ENCODE assay signal across 2 cellular contexts in the genomic region with DNA sequence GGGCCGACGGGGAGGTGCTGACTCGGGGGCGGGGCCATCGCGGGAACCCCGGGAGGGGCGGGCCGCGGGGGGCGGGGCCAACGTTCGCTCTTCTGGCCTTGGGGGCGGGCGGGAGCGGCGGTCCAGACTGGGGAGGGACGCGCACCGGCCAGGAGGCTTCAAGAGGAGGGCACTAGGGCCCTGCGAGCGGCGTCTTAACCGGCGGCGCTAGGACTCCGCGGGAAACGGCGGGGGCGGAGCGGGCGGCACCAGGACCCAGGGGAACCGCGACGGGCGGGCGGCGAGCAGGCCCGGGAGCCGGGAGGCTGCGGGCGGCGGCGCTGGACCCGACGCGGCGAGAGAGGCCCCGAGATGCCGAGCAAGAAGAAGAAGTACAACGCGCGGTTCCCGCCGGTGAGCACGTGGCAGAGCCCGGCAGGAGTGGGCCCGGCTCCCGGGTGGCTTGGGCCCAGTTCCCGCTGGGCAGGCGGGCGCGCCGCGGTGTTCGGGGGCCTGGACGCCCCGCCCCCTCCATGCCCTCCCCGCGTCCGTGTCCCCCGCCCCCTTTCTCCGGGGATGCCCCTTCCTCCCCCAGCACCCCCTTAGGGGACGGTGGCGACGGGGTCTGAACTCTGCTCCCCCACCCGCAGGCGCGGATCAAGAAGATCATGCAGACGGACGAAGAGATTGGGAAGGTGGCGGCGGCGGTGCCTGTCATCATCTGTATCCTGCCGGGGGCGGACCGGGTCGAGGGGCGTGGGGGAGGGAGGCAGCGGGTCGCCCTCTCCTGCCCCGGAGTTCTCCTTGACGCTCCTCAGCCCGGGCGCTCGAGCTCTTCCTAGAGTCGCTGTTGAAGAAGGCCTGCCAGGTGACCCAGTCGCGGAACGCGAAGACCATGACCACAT.
TF ChIP-seq lines count a peak whose summit lies in the region.

Gene DRAP1 (plus strand): TSS at position 276 of the 884 bp plus-strand sequence. CDS start 76 bp downstream, at position 352.

TF ChIP-seq in HCT116, 20 proteins besides CTCF, POLR2A, EP300 and RAD21 (continued from another document):
- TF ChIP-seq, protein P1, sequence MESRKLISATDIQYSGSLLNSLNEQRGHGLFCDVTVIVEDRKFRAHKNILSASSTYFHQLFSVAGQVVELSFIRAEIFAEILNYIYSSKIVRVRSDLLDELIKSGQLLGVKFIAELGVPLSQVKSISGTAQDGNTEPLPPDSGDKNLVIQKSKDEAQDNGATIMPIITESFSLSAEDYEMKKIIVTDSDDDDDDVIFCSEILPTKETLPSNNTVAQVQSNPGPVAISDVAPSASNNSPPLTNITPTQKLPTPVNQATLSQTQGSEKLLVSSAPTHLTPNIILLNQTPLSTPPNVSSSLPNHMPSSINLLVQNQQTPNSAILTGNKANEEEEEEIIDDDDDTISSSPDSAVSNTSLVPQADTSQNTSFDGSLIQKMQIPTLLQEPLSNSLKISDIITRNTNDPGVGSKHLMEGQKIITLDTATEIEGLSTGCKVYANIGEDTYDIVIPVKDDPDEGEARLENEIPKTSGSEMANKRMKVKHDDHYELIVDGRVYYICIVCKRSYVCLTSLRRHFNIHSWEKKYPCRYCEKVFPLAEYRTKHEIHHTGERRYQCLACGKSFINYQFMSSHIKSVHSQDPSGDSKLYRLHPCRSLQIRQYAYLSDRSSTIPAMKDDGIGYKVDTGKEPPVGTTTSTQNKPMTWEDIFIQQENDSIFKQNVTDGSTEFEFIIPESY (IDR thresholded peaks at IDR 0.05; ENCODE audit: extremely low read depth, insufficient replicate concordance, low read length): peak; percentile 83
- TF ChIP-seq JUND (IDR thresholded peaks at IDR 0.05) (no peak), TCF7L2 (IDR thresholded peaks at IDR 0.05; ENCODE audit: borderline replicate concordance, extremely low read depth, insufficient read depth, insufficient read length) (peak; percentile 43)

TF ChIP-seq in neural cell, 6 proteins besides CTCF, POLR2A, EP300 and RAD21 (continued from another document):
- TF ChIP-seq EZH2 (IDR thresholded peaks at IDR 0.05; ENCODE audit: borderline replicate concordance, insufficient read depth, low read length, poor library complexity, severe bottlenecking): no peak
- TF ChIP-seq SMC3 (conservative IDR thresholded peaks at IDR 0.05; ENCODE audit: poor library complexity): peak; percentile 17
